8 cellular contexts compared by ENCODE assay signal in genomic region chr1:48471603-48472576, GRCh38. TPM values are rescaled to one million over a fixed set of nuclear protein-coding genes. Genes with fewer than 3 reads are reported as not detected.
DNase-seq lines count a peak whose midpoint lies in the region; ATAC-seq, FAIRE-seq and TF ChIP-seq lines count a peak whose summit lies in the region.

TSS of gene SPATA6 (minus strand) at chr1:48472204. CDS start at chr1:48472008, 196 bp downstream.

- peak within 1 kb of the TSS; percentile 95 for H3K4me3 Mint-ChIP-seq in memory B cell

- peak within 1 kb of the TSS; percentile 67; the same call in 1 of the 2 replicates for H3K27ac ChIP-seq in H1 (ENCODE audit: low read depth, low read length)

- POLR2A ChIA-PET in BJ (lab: Charles Lee) (interaction anchor here (0.6 kb wide), 1 partner anchor 28 kb away, joined by 7 read pairs; no protein-coding TSS in a partner anchor), H1 (lab: Charles Lee; ENCODE audit: partially characterized antibody) (interaction anchor here (0.9 to 1.3 kb wide), 5 partner anchors 9 to 55 kb away, joined by 3 to 5 read pairs (median 3); no protein-coding TSS in a partner anchor)

- H3K9me3 ChIP-seq in H1 (ENCODE audit: insufficient read depth in 2 of 2, low read depth in 1 of 2, low read length in 1 of 2): peaks cover 0 to 3% of the 10 kb centered on the region in 2 experiments; a peak in 1 of 4 replicates

- H3K23ac ChIP-seq in H1 (ENCODE audit: insufficient read length): no peak within 1 kb of the TSS

- TF ChIP-seq POLR2A in H1 (IDR thresholded peaks at IDR 0.05; ENCODE audit: control extremely low read depth in 1 of 2, low read depth in 2 of 2, low read length in 2 of 2): peak; percentile 77 to 89

- peaks cover 0 to 11% (median 6%) of the 10 kb centered on the region in 4 experiments; a peak in 4 of 7 replicates for H3K4me1 ChIP-seq in H1 (replicated peaks in 1 of 4; ENCODE audit: control insufficient read depth in 3 of 4, insufficient read depth in 4 of 4, low read length in 3 of 4)

- CTCF ChIA-PET in BJ (lab: Yijun Ruan, JAX): interaction anchor here (0.9 to 2.6 kb wide), 5 partner anchors 10 to 28 kb away, joined by 3 to 11 read pairs (median 5); no protein-coding TSS in a partner anchor
- CTCF ChIA-PET in H1 (lab: Charles Lee; ENCODE audit: partially characterized antibody): interaction anchor here (0.7 to 2.4 kb wide), 5 partner anchors 9 to 410 kb away, joined by 3 to 12 read pairs (median 3); no protein-coding TSS in a partner anchor

- H4K5ac ChIP-seq in H1 (ENCODE audit: insufficient read length, low read depth, low read length): peak within 1 kb of the TSS; percentile 50

- no peak within 1 kb of the TSS for H2AK5ac ChIP-seq in H1 (ENCODE audit: low read depth, low read length)

- H3K27me3 Mint-ChIP-seq in memory B cell: peaks cover 5% of the 10 kb centered on the region

- H2BK20ac ChIP-seq in H1 (ENCODE audit: low read length): no peak within 1 kb of the TSS

- H3K14ac ChIP-seq in H1 (ENCODE audit: insufficient read length): no peak within 1 kb of the TSS

- peak; percentile 99 for ATAC-seq in GM19395 (IDR thresholded peaks at IDR 0.05; ENCODE audit: unreplicated experiment)
- ATAC-seq in HG03469 (IDR thresholded peaks at IDR 0.05; ENCODE audit: unreplicated experiment): peak; percentile 97
- ATAC-seq in memory B cell (ENCODE audit: low read depth): peak; percentile 87

- no peak for TF ChIP-seq CTCF in BJ (IDR thresholded peaks at IDR 0.05; ENCODE audit: insufficient read depth, low read depth, low read length)
- no peak for TF ChIP-seq CTCF in H1 (IDR thresholded peaks at IDR 0.05; ENCODE audit: control extremely low read depth in 1 of 3, insufficient read depth in 1 of 3, low read depth in 1 of 3, low read length in 3 of 3)

- H3K9ac ChIP-seq in H1 (replicated peaks in 1 of 4; ENCODE audit: extremely low read depth in 1 of 4, low read depth in 3 of 4, low read length in 3 of 4): peak within 1 kb of the TSS; percentile 19 to 65 (median 56); a peak in 6 of 7 replicates

- H2BK120ac ChIP-seq in H1 (replicated peaks; ENCODE audit: low read depth, low read length): no peak within 1 kb of the TSS

- H3K4me2 ChIP-seq in H1 (ENCODE audit: insufficient read depth in 1 of 2, low read depth in 2 of 2, low read length in 2 of 2): peak within 1 kb of the TSS; percentile 71 to 80

- H3K18ac ChIP-seq in H1 (ENCODE audit: extremely low read depth, low read length): no peak within 1 kb of the TSS; the same call in none of the 2 replicates

- H3K9me3 Mint-ChIP-seq in memory B cell: peaks cover 7% of the 10 kb centered on the region

- no peak within 1 kb of the TSS for H3K4ac ChIP-seq in H1 (replicated peaks; ENCODE audit: insufficient read length, low read depth, low read length)

- H2BK5ac ChIP-seq in H1 (ENCODE audit: low read depth, low read length): peak within 1 kb of the TSS; percentile 66; the same call in 1 of the 2 replicates

- H2AFZ ChIP-seq in H1 (ENCODE audit: low read length): peak within 1 kb of the TSS; percentile 74

- 0 out of 2 replicates have a peak, but pooled peaks cover 5% of the 10 kb centered on the region for H3K23me2 ChIP-seq in H1 (ENCODE audit: low read depth, low read length)

- no peak for TF ChIP-seq EP300 in H1 (IDR thresholded peaks at IDR 0.05; ENCODE audit: borderline replicate concordance in 1 of 2, low read depth in 2 of 2, low read length in 2 of 2)

- 1% methylated on average over 38 of the region's 79 CpGs; no CpG with 5 or more reads in 1 of the 2 experiments for WGBS in H1 (ENCODE audit: extremely low coverage in 1 of 2, insufficient coverage in 1 of 2, insufficient read length in 1 of 2, insufficient replicate concordance in 2 of 2, low coverage in 1 of 2, low lambda C conversion rate in 2 of 2, missing lambda C conversion rate in 1 of 2), 2 experiments

- peaks cover 5% of the 10 kb centered on the region for H3K36me3 Mint-ChIP-seq in memory B cell

- H3K56ac ChIP-seq in H1 (replicated peaks; ENCODE audit: insufficient read length, low read depth, low read length): peak within 1 kb of the TSS; percentile 37

- DNase-seq in BJ (ENCODE audit: low read depth) (peak; percentile 47), NCI-H526 treated with DMSO at 0.1 percent for 48 hours (lab: John Stamatoyannopoulos, UW) (peak; percentile 88), H1 (ENCODE audit: low read depth in 1 of 2, low spot score in 2 of 2) (peak; percentile 89 to 97), memory B cell (ENCODE audit: low spot score in 2 of 2) (peak; percentile 87 to 90)
- DNase-seq in activated CD8-positive, alpha-beta memory T cell treated with anti-CD3 and anti-CD28 coated beads, Interleukin-2, amount 50 U/mL, for 1 hour (ENCODE audit: extremely low read depth): peak; percentile 78
- DNase-seq in stimulated activated CD4-positive, alpha-beta T cell treated with anti-CD3 and anti-CD28 coated beads, TNF-alpha, amount 100 ng/mL, for 24 hours (ENCODE audit: low read depth in 3 of 3): peak; percentile 92 to 98 (median 95)

- FAIRE-seq in H1 (lab: Jason Lieb, UNC): peak; percentile 13

- H2BK15ac ChIP-seq in H1 (ENCODE audit: low read length): no peak within 1 kb of the TSS

- H3K36me3 ChIP-seq in BJ (ENCODE audit: control insufficient read depth, insufficient read depth, low read length): no peaks in the 10 kb centered on the region
- no peaks in the 10 kb centered on the region for H3K36me3 ChIP-seq in H1 (ENCODE audit: control insufficient read depth in 2 of 4, insufficient read depth in 4 of 4, low read length in 3 of 4)

- H3K79me1 ChIP-seq in H1 (ENCODE audit: low read depth, low read length): no peaks in the 10 kb centered on the region

- peaks cover 0 to 7% of the 10 kb centered on the region in 2 experiments; a peak in 1 of 4 replicates for H3K79me2 ChIP-seq in H1 (ENCODE audit: control insufficient read depth in 1 of 2, insufficient read depth in 2 of 2, low read length in 2 of 2)

- peak within 1 kb of the TSS; percentile 93 for H3K27ac Mint-ChIP-seq in memory B cell

- H2BK12ac ChIP-seq in H1 (ENCODE audit: low read depth, low read length): no peak within 1 kb of the TSS; the same call in 1 of the 2 replicates

- peak within 1 kb of the TSS; percentile 36 for H4K91ac ChIP-seq in H1 (replicated peaks; ENCODE audit: insufficient read length, low read length)

- H4K8ac ChIP-seq in H1 (ENCODE audit: extremely low read depth, insufficient read depth, low read length): 0 out of 2 replicates have a peak within 1 kb of the TSS, but pooled peaks have one; percentile 22

- peaks cover 21% of the 10 kb centered on the region for H3K4me1 Mint-ChIP-seq in memory B cell

- H3K27me3 ChIP-seq in BJ (ENCODE audit: control insufficient read depth, insufficient read depth, low read length) (no peaks in the 10 kb centered on the region), H1 (replicated peaks in 1 of 4; ENCODE audit: control insufficient read depth in 3 of 4, extremely low read depth in 1 of 4, insufficient read depth in 3 of 4, low read length in 3 of 4) (no peaks in the 10 kb centered on the region)

- peak within 1 kb of the TSS; percentile 62 for H3K4me3 ChIP-seq in BJ (ENCODE audit: low read depth, low read length)
- H3K4me3 ChIP-seq in H1 (ENCODE audit: extremely low read depth in 1 of 4, insufficient read depth in 2 of 4, low read depth in 3 of 4, low read length in 4 of 4): peak within 1 kb of the TSS; percentile 43 to 88 (median 78)

- TF ChIP-seq RAD21 in H1 (IDR thresholded peaks at IDR 0.05 in 1 of 2, conservative IDR thresholded peaks at IDR 0.05 in 1 of 2; ENCODE audit: low read depth in 2 of 2, low read length in 2 of 2): peak in 1 of 2 experiments; percentile 12; a peak in 1 of 4 replicates

- H4K20me1 ChIP-seq in H1 (replicated peaks in 1 of 2; ENCODE audit: control insufficient read depth in 1 of 2, insufficient read depth in 2 of 2, low read length in 2 of 2): no peaks in the 10 kb centered on the region

TF ChIP-seq in H1, 55 proteins besides CTCF, POLR2A, EP300 and RAD21 (continues in another document):
- TF ChIP-seq CTBP2 (IDR thresholded peaks at IDR 0.05; ENCODE audit: borderline replicate concordance, insufficient read depth, insufficient read length, low read length) (no peak), SIN3A (conservative IDR thresholded peaks at IDR 0.05 in 1 of 2, IDR thresholded peaks at IDR 0.05 in 1 of 2; ENCODE audit: low read depth in 1 of 2, low read length in 2 of 2) (peak; percentile 90), JUND (IDR thresholded peaks at IDR 0.05; ENCODE audit: low read length) (no peak), FOSL1 (IDR thresholded peaks at IDR 0.05; ENCODE audit: insufficient read depth, low read depth, low read length) (no peak), CHD2 (IDR thresholded peaks at IDR 0.05; ENCODE audit: low read length) (no peak), POLR2AphosphoS5 (IDR thresholded peaks at IDR 0.05; ENCODE audit: low read depth, low read length) (peak; percentile 92), NRF1 (IDR thresholded peaks at IDR 0.05; ENCODE audit: low read depth, low read length) (no peak), TAF1 (IDR thresholded peaks at IDR 0.05; ENCODE audit: low read depth, low read length) (peak; percentile 86), GABPA (IDR thresholded peaks at IDR 0.05; ENCODE audit: borderline replicate concordance, insufficient read depth, low read length) (no peak), CBX5 (IDR thresholded peaks at IDR 0.05; ENCODE audit: low read depth, low read length) (no peak), RBBP5 (IDR thresholded peaks at IDR 0.05; ENCODE audit: borderline replicate concordance, low read depth, low read length) (peak; percentile 64; the same call in 1 of the 2 replicates), EZH2 (IDR thresholded peaks at IDR 0.05; ENCODE audit: low read depth, low read length, severe bottlenecking) (no peak), SP2 (IDR thresholded peaks at IDR 0.05; ENCODE audit: low read length) (no peak), TAF7 (optimal IDR thresholded peaks at IDR 0.05; ENCODE audit: borderline replicate concordance, low read depth, low read length) (peak; percentile 30), SP1 (IDR thresholded peaks at IDR 0.05; ENCODE audit: low read depth, low read length) (peak; percentile 48; the same call in 1 of the 2 replicates), TBP (IDR thresholded peaks at IDR 0.05; ENCODE audit: low read depth, low read length) (peak; percentile 76), BACH1 (IDR thresholded peaks at IDR 0.05; ENCODE audit: low read length) (no peak)

RNA-seq across cellular contexts. Expression of gene SPATA6, which starts in this region (rescaled TPM):
- polyA plus RNA-seq in BJ (2011; rRNA removed) (1.6 and 2.6 TPM in 2 replicates), H1 (2011; rRNA removed) (2.4 and 3.1 TPM in 2 replicates)
- 1.6 and 2.0 TPM in 2 replicates for polyA minus RNA-seq in BJ (2011; rRNA and poly(A)+ RNA removed)
- 11.0 and 17.2 TPM in 2 replicates for total RNA-seq in H1 (2021; fragmentation: NEBNext Ultra II Directional; extraction: Animal tissue kit (Norgen Biotek cat#: 25700))
- 3.5 TPM for polyA plus RNA-seq in H1 (2011; cell fraction: cytosol; rRNA removed)
- polyA plus RNA-seq in H1 (2011; cell fraction: nucleus; rRNA removed): 7.9 TPM
- 6.7 to 9.1 TPM (median 8.1 TPM) in 4 replicates for polyA plus RNA-seq in H1 (2012, experiment 1 of 2)
- polyA plus RNA-seq in H1 (2012, experiment 2 of 2): 1.7 TPM
- 5.8 TPM for polyA plus RNA-seq in H1 (2013, experiment 1 of 2)
- 6.2 TPM for polyA plus RNA-seq in H1 (2013, experiment 2 of 2)
- 16.1 and 16.4 TPM in 2 replicates for polyA minus RNA-seq in H1 (2011; rRNA and poly(A)+ RNA removed)
- polyA minus RNA-seq in H1 (2011; cell fraction: cytosol; rRNA and poly(A)+ RNA removed): 7.7 TPM
- polyA minus RNA-seq in H1 (2011; cell fraction: nucleus; rRNA and poly(A)+ RNA removed): 35.6 TPM

Comparison
In these comparisons a context has a peak if more than half of its experiments do, and no peak if none do; other contexts are left out.
1. Peak in every context shown above with its lines: DNase-seq, ATAC-seq, H3K4me3 ChIP-seq and H3K27ac ChIP-seq.